34 cellular contexts compared by ENCODE assay signal in the genomic region with DNA sequence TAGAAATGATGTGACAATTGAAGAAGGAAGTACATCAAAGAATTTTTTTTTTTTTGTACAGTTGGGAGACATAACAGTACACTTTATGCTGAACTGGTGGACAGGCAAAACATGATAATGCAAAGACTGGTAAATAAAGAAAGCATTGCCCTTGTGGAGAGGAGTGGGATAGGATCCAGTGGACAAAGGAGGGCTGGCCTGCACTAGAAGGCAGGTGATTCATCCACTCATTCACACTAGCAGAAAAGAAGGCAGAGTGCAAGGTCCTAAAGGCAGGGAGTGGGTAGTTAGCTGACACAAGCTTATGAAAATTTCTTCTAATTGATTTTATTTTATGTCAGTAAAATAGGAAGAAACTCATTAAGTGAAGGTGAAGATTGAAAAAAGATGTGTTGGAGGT. TPM values are rescaled to one million over a fixed set of nuclear protein-coding genes. Genes with fewer than 3 reads are reported as not detected.
"Had no signal": no experiment of that assay in that cellular context is flagged by ENCODE, and none has a peak within 500 bp of the region (broad histone marks: within the 10 kb centered on the region; RNA-seq: fewer than 3 reads in every experiment).

No MANE protein-coding gene starts in this region.

- H3K36me3 ChIP-seq: adrenal gland, neutrophil, ovary, prostate gland, sigmoid colon, suprapubic skin, tibial artery, upper lobe of right lung had no signal

- ATAC-seq: left cardiac atrium; stimulated activated naive B cell treated with anti-CD40 and anti-IgM and Interleukin-4, amounts not matched to agents 10 μg/mL and 1 μg/mL and 100 μg/mL, for 72 hours; T-helper 17 cell; upper lobe of right lung had no signal

- H3K4me1 ChIP-seq: adrenal gland, prostate gland, sigmoid colon, suprapubic skin, tibial artery, upper lobe of right lung had no signal

- H3K27ac Mint-ChIP-seq: activated CD4-positive, alpha-beta memory T cell treated with anti-CD3 and anti-CD28 coated beads for 36 hours; activated CD4-positive, alpha-beta T cell treated with anti-CD3 and anti-CD28 coated beads, Interleukin-2, amount 10 ng/mL, durations not matched to agents 24 days and 14 days; activated naive CD4-positive, alpha-beta T cell treated with anti-CD3 and anti-CD28 coated beads for 36 hours; activated naive CD8-positive, alpha-beta T cell treated with anti-CD3 and anti-CD28 coated beads for 36 hours; activated T-helper 1 cell treated with anti-CD3 and anti-CD28 coated beads, Interleukin-12 subunit alpha, Interleukin-12 subunit beta, Interleukin-2, Interleukin-4 antibody, amounts not matched to agents 30 ng/mL and 10 ng/mL and 1 ng/mL, durations not matched to agents 14 hours and 24 hours and 36 hours; naive B cell; nephron progenitor cell; stimulated activated naive B cell treated with anti-CD40 and anti-IgM and Interleukin-4, amounts not matched to agents 10 μg/mL and 1 μg/mL and 100 μg/mL, for 72 hours; T-helper 17 cell had no signal

- H3K4me1 Mint-ChIP-seq: activated CD4-positive, alpha-beta T cell treated with anti-CD3 and anti-CD28 coated beads, Interleukin-2, amount 10 ng/mL, durations not matched to agents 24 days and 14 days; activated naive CD8-positive, alpha-beta T cell treated with anti-CD3 and anti-CD28 coated beads for 36 hours; central memory CD8-positive, alpha-beta T cell; naive B cell; stimulated activated naive B cell treated with anti-CD40 and anti-IgM and Interleukin-4, amounts not matched to agents 10 μg/mL and 1 μg/mL and 100 μg/mL, for 72 hours; T-helper 17 cell had no signal

- DNase-seq: activated CD4-positive, alpha-beta memory T cell treated with anti-CD3 and anti-CD28 coated beads for 36 hours; activated CD4-positive, CD25-positive, alpha-beta regulatory T cell treated with anti-CD3 and anti-CD28 coated beads, Interleukin-2, amount 50 U/mL, for 72 hours; activated CD8-positive, alpha-beta memory T cell treated with anti-CD3 and anti-CD28 coated beads, Interleukin-2, amount 50 U/mL, for 4 hours; activated effector memory CD4-positive, alpha-beta T cell treated with anti-CD3 and anti-CD28 coated beads, Interleukin-2, amount 50 U/mL, for 16 hours; activated naive CD4-positive, alpha-beta T cell treated with anti-CD3 and anti-CD28 coated beads for 36 hours; activated naive CD8-positive, alpha-beta T cell treated with anti-CD3 and anti-CD28 coated beads for 36 hours; activated T-cell treated with anti-CD3 and anti-CD28 coated beads, Interleukin-2, amount 50 U/mL, for 1 hour; adrenal gland; aorta; dermis blood vessel endothelial cell; effector CD4-positive, alpha-beta T cell; head of caudate nucleus; hippocampal formation; left cardiac atrium; mammary epithelial cell; naive B cell; nephron progenitor cell; ovary; sigmoid colon; stimulated activated CD4-positive, alpha-beta T cell treated with anti-CD3 and anti-CD28 coated beads, Interleukin-1b, Interleukin-23, amount 100 ng/mL, for 48 hours; stimulated activated naive B cell treated with anti-CD40 and anti-IgM and Interleukin-4, amounts not matched to agents 10 μg/mL and 1 μg/mL and 100 μg/mL, for 72 hours; T-helper 17 cell; T1000; tibial artery; upper lobe of right lung had no signal

- H3K36me3 Mint-ChIP-seq: activated CD4-positive, alpha-beta memory T cell treated with anti-CD3 and anti-CD28 coated beads for 36 hours; activated naive CD8-positive, alpha-beta T cell treated with anti-CD3 and anti-CD28 coated beads for 36 hours; naive B cell; stimulated activated naive B cell treated with anti-CD40 and anti-IgM and Interleukin-4, amounts not matched to agents 10 μg/mL and 1 μg/mL and 100 μg/mL, for 72 hours had no signal

- H3K9me3 Mint-ChIP-seq: activated CD4-positive, alpha-beta memory T cell treated with anti-CD3 and anti-CD28 coated beads for 36 hours; activated CD4-positive, alpha-beta T cell treated with anti-CD3 and anti-CD28 coated beads, Interleukin-2, amount 10 ng/mL, durations not matched to agents 24 days and 14 days; activated naive CD4-positive, alpha-beta T cell treated with anti-CD3 and anti-CD28 coated beads for 36 hours; activated naive CD8-positive, alpha-beta T cell treated with anti-CD3 and anti-CD28 coated beads for 36 hours; activated T-helper 1 cell treated with anti-CD3 and anti-CD28 coated beads, Interleukin-12 subunit alpha, Interleukin-12 subunit beta, Interleukin-2, Interleukin-4 antibody, amounts not matched to agents 30 ng/mL and 10 ng/mL and 1 ng/mL, durations not matched to agents 14 hours and 24 hours and 36 hours; nephron progenitor cell; stimulated activated naive B cell treated with anti-CD40 and anti-IgM and Interleukin-4, amounts not matched to agents 10 μg/mL and 1 μg/mL and 100 μg/mL, for 72 hours had no signal

- H3K4me3 ChIP-seq: adrenal gland, ovary, prostate gland, sigmoid colon, smooth muscle cell, suprapubic skin, tibial artery, upper lobe of right lung had no signal

- H3K9me3 ChIP-seq: adrenal gland, neutrophil, ovary, prostate gland, sigmoid colon, suprapubic skin, tibial artery, upper lobe of right lung had no signal

- H3K27ac ChIP-seq: adrenal gland, epithelial cell of prostate, neutrophil, ovary, prostate gland, sigmoid colon, suprapubic skin, tibial artery, upper lobe of right lung had no signal

- H3K4me3 Mint-ChIP-seq: activated CD4-positive, alpha-beta memory T cell treated with anti-CD3 and anti-CD28 coated beads for 36 hours; activated CD4-positive, alpha-beta T cell treated with anti-CD3 and anti-CD28 coated beads, Interleukin-2, amount 10 ng/mL, durations not matched to agents 24 days and 14 days; activated naive CD4-positive, alpha-beta T cell treated with anti-CD3 and anti-CD28 coated beads for 36 hours; activated naive CD8-positive, alpha-beta T cell treated with anti-CD3 and anti-CD28 coated beads for 36 hours; activated T-helper 1 cell treated with anti-CD3 and anti-CD28 coated beads, Interleukin-12 subunit alpha, Interleukin-12 subunit beta, Interleukin-2, Interleukin-4 antibody, amounts not matched to agents 30 ng/mL and 10 ng/mL and 1 ng/mL, durations not matched to agents 14 hours and 24 hours and 36 hours; central memory CD8-positive, alpha-beta T cell; naive B cell; nephron progenitor cell; stimulated activated naive B cell treated with anti-CD40 and anti-IgM and Interleukin-4, amounts not matched to agents 10 μg/mL and 1 μg/mL and 100 μg/mL, for 72 hours; T-helper 17 cell had no signal

- H3K27me3 ChIP-seq: adrenal gland, neutrophil, ovary, sigmoid colon, suprapubic skin, tibial artery, upper lobe of right lung had no signal

RNA-seq across cellular contexts. Expression of a gene that starts 17.6 kb away (rescaled TPM):
- total RNA-seq: activated CD4-positive, alpha-beta memory T cell treated with anti-CD3 and anti-CD28 coated beads for 36 hours; activated CD4-positive, alpha-beta T cell treated with anti-CD3 and anti-CD28 coated beads, Interleukin-2, amount 10 ng/mL, durations not matched to agents 24 days and 14 days; activated CD8-positive, alpha-beta memory T cell treated with anti-CD3 and anti-CD28 coated beads for 36 hours; activated naive CD4-positive, alpha-beta T cell treated with anti-CD3 and anti-CD28 coated beads for 36 hours; activated naive CD8-positive, alpha-beta T cell treated with anti-CD3 and anti-CD28 coated beads for 36 hours; activated T-helper 1 cell treated with anti-CD3 and anti-CD28 coated beads, Interleukin-12 subunit alpha, Interleukin-12 subunit beta, Interleukin-2, Interleukin-4 antibody, amounts not matched to agents 30 ng/mL and 10 ng/mL and 1 ng/mL, durations not matched to agents 14 hours and 24 hours and 36 hours; T-helper 17 cell had no signal

RNA-seq across cellular contexts. Expression of a gene that starts 18.6 kb away (rescaled TPM):
- total RNA-seq: activated CD4-positive, alpha-beta memory T cell treated with anti-CD3 and anti-CD28 coated beads for 36 hours; activated CD4-positive, alpha-beta T cell treated with anti-CD3 and anti-CD28 coated beads, Interleukin-2, amount 10 ng/mL, durations not matched to agents 24 days and 14 days; activated CD8-positive, alpha-beta memory T cell treated with anti-CD3 and anti-CD28 coated beads for 36 hours; activated naive CD4-positive, alpha-beta T cell treated with anti-CD3 and anti-CD28 coated beads for 36 hours; activated naive CD8-positive, alpha-beta T cell treated with anti-CD3 and anti-CD28 coated beads for 36 hours; activated T-helper 1 cell treated with anti-CD3 and anti-CD28 coated beads, Interleukin-12 subunit alpha, Interleukin-12 subunit beta, Interleukin-2, Interleukin-4 antibody, amounts not matched to agents 30 ng/mL and 10 ng/mL and 1 ng/mL, durations not matched to agents 14 hours and 24 hours and 36 hours; smooth muscle cell; T-helper 17 cell had no signal
